ENCODE assay signal across 13 cellular contexts in the genomic region with DNA sequence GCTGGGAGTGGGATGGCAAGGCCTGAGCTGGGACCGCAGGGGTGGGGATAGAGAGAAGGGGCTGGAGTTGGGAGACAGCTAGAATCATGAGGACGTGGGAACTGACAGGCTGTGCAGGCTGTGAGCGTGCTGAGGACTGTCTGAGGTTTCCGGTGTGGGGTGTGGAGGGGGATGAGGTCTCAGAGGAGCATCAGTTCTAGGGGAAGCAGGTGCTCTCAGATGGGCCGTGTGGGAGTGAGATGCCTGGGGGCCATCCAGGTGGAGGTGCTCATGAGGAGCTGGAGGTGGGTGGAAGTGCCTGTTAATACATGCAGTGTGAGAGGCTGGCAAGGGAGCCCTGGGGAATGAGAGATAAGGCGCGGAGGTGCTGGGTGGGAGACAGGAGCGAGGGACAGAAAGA. TPM values are rescaled to one million over a fixed set of nuclear protein-coding genes. Genes with fewer than 3 reads are reported as not detected.
DNase-seq lines count a peak whose midpoint lies in the region; ATAC-seq and TF ChIP-seq lines count a peak whose summit lies in the region.
"Had no signal": no experiment of that assay in that cellular context is flagged by ENCODE, and none has a peak within 500 bp of the region (broad histone marks: within the 10 kb centered on the region; RNA-seq: fewer than 3 reads in every experiment).

No MANE protein-coding gene starts in this region.

- peak; percentile 96 for ATAC-seq in DND-41 (ENCODE audit: insufficient read depth, low read depth)
- ATAC-seq in naive thymus-derived CD8-positive, alpha-beta T cell = peak; percentile 61 to 73
- no peak for ATAC-seq in HG02759 (IDR thresholded peaks at IDR 0.05; ENCODE audit: unreplicated experiment)
- ATAC-seq: PC-3, sciatic nerve had no signal

- no peak overlapping the region for H2AFZ ChIP-seq in DND-41 (ENCODE audit: low read depth, low read length)
- H2AFZ ChIP-seq in Loucy (ENCODE audit: low read length) = no peak overlapping the region

- H3K9ac ChIP-seq in DND-41 (ENCODE audit: low read depth, low read length) (peak overlapping the region; percentile 58), Loucy (ENCODE audit: low read depth, low read length, poor library complexity, severe bottlenecking) (peak overlapping the region; percentile 25)

- peaks cover 52% of the 10 kb centered on the region for H3K4me1 ChIP-seq in DND-41 (ENCODE audit: insufficient read depth, low read length)
- H3K4me1 ChIP-seq in Loucy (ENCODE audit: insufficient read depth, low read length, poor library complexity, severe bottlenecking) = peaks cover 34% of the 10 kb centered on the region
- no peaks in the 10 kb centered on the region for H3K4me1 ChIP-seq in SJCRH30

- H3K27ac ChIP-seq in DND-41 (ENCODE audit: low read length) (peak overlapping the region; percentile 95), SJCRH30 (no peak overlapping the region)

- DNase-seq in DND-41 (peak; percentile 95), activated T-helper 1 cell treated with Interleukin-2 at 50 U/mL for 16 hours (ENCODE audit: low read depth) (peak; percentile 25), H4 (ENCODE audit: low spot score) (no peak), SJCRH30 (no peak), NCI-H524 (lab: John Stamatoyannopoulos, UW) (no peak)
- peak in 6 of 10 donors; percentile 30 to 71 (median 52) for DNase-seq in naive thymus-derived CD8-positive, alpha-beta T cell
- DNase-seq: C1 segment of cervical spinal cord, foreskin melanocyte, Karpas-422, PC-3 had no signal

- H3K27ac Mint-ChIP-seq in naive thymus-derived CD8-positive, alpha-beta T cell = peak overlapping the region; percentile 67 to 93 (median 90)

- H3K4me1 Mint-ChIP-seq in naive thymus-derived CD8-positive, alpha-beta T cell = peaks cover 22 to 57% (median 47%) of the 10 kb centered on the region in 4 donors

- H3K4me2 ChIP-seq in DND-41 (ENCODE audit: insufficient read depth, low read length) (peak overlapping the region; percentile 43), Loucy (ENCODE audit: low read depth, low read length, poor library complexity, severe bottlenecking) (peak overlapping the region; percentile 57)

- no peaks in the 10 kb centered on the region for H3K27me3 Mint-ChIP-seq in naive thymus-derived CD8-positive, alpha-beta T cell

- H3K27me3 ChIP-seq in DND-41 (ENCODE audit: insufficient read depth, low read length, poor library complexity) (no peaks in the 10 kb centered on the region), Loucy (ENCODE audit: insufficient read depth, low read length, poor library complexity, severe bottlenecking) (no peaks in the 10 kb centered on the region), SJCRH30 (no peaks in the 10 kb centered on the region)

- H3K79me2 ChIP-seq in DND-41 (ENCODE audit: insufficient read depth, low read length) = no peaks in the 10 kb centered on the region
- H3K79me2 ChIP-seq in Loucy (ENCODE audit: insufficient read depth, low read length) = no peaks in the 10 kb centered on the region

- H3K9me3 ChIP-seq in DND-41 (ENCODE audit: insufficient read depth, low read length, severe bottlenecking) (no peaks in the 10 kb centered on the region), Loucy (ENCODE audit: insufficient read depth, low read depth, low read length) (no peaks in the 10 kb centered on the region), SJCRH30 (replicated peaks) (no peaks in the 10 kb centered on the region)

- POLR2A ChIA-PET in naive thymus-derived CD8-positive, alpha-beta T cell (lab: Charles Lee) = interaction anchor here (1.2 to 2.5 kb wide), 4 partner anchors 10 to 20 kb away, joined by 3 to 8 read pairs (median 6); no protein-coding TSS in a partner anchor

- H3K9me2 ChIP-seq in Loucy (replicated peaks; ENCODE audit: low read depth, low read length) = no peaks in the 10 kb centered on the region

- TF ChIP-seq CTCF in DND-41 (IDR thresholded peaks at IDR 0.05; ENCODE audit: borderline replicate concordance, extremely low read depth, low read length, poor library complexity, severe bottlenecking) (peak; percentile 29), Loucy (conservative IDR thresholded peaks at IDR 0.05; ENCODE audit: low read length) (no peak)

- H4K20me1 ChIP-seq in DND-41 (ENCODE audit: insufficient read depth, low read length) = no peaks in the 10 kb centered on the region
- no peaks in the 10 kb centered on the region for H4K20me1 ChIP-seq in Loucy (ENCODE audit: insufficient read depth, low read length, poor library complexity, severe bottlenecking)

- peak overlapping the region; percentile 60 to 87 (median 78) for H3K4me3 Mint-ChIP-seq in naive thymus-derived CD8-positive, alpha-beta T cell

- H3K36me3 Mint-ChIP-seq in naive thymus-derived CD8-positive, alpha-beta T cell = no peaks in the 10 kb centered on the region

- H3K36me3 ChIP-seq in DND-41 (ENCODE audit: insufficient read depth, low read length) = no peaks in the 10 kb centered on the region
- H3K36me3 ChIP-seq in Loucy (ENCODE audit: insufficient read depth, low read length) = no peaks in the 10 kb centered on the region
- no peaks in the 10 kb centered on the region for H3K36me3 ChIP-seq in SJCRH30

- no peaks in the 10 kb centered on the region for H3F3A ChIP-seq in Loucy (ENCODE audit: low read depth)

- H3K9me3 Mint-ChIP-seq in naive thymus-derived CD8-positive, alpha-beta T cell = no peaks in the 10 kb centered on the region

- H3K4me3 ChIP-seq in DND-41 (ENCODE audit: low read depth in 1 of 2, low read length in 2 of 2) (peak overlapping the region in 1 of 2 experiments; percentile 7; a peak in 1 of 4 replicates), Loucy (ENCODE audit: low read length, poor library complexity, severe bottlenecking) (peak overlapping the region; percentile 1), SJCRH30 (no peak overlapping the region)

RNA-seq across cellular contexts. Expression of a gene that starts 27.2 kb away (rescaled TPM):
- total RNA-seq in naive thymus-derived CD8-positive, alpha-beta T cell = under 1 TPM; 0.38 to 0.57 TPM
- polyA plus RNA-seq in naive thymus-derived CD8-positive, alpha-beta T cell = under 1 TPM in 2 of 3 donors, not detected in 1; 0.13 to 0.28 TPM
- 8.5 and 9.4 TPM in 2 replicates for total RNA-seq in H4 (2014; rRNA removed; shearing (Covaris generic))
- 15.2 and 15.9 TPM in 2 replicates for total RNA-seq in SJCRH30 (2014; rRNA removed; shearing (Covaris generic))

RNA-seq across cellular contexts. Expression of a gene that starts 50.1 kb away (rescaled TPM):
- total RNA-seq in naive thymus-derived CD8-positive, alpha-beta T cell = 10 to 100 TPM; 24.5 to 26.8 TPM
- 10 to 100 TPM; 52.7 to 58.1 (median 55.6) TPM for polyA plus RNA-seq in naive thymus-derived CD8-positive, alpha-beta T cell
- total RNA-seq in H4 (2014; rRNA removed; shearing (Covaris generic)) = 37.6 and 43.0 TPM in 2 replicates
- total RNA-seq in SJCRH30 (2014; rRNA removed; shearing (Covaris generic)) = 31.0 and 31.6 TPM in 2 replicates

RNA-seq across cellular contexts. Expression of a gene that starts 55.0 kb away (rescaled TPM):
- 10 to 100 TPM; 22.1 to 23.7 TPM for total RNA-seq in naive thymus-derived CD8-positive, alpha-beta T cell
- polyA plus RNA-seq in naive thymus-derived CD8-positive, alpha-beta T cell = 10 to 100 TPM; 15.6 to 23.6 (median 16.7) TPM
- total RNA-seq in H4 (2014; rRNA removed; shearing (Covaris generic)) = not detected in 2 replicates
- total RNA-seq in SJCRH30 (2014; rRNA removed; shearing (Covaris generic)) = 1.2 and 3.0 TPM in 2 replicates

Comparison
In these comparisons a context has a peak if more than half of its experiments do, and no peak if none do; other contexts are left out.
1. DNase-seq: peak in DND-41 (single experiment), activated T-helper 1 cell treated with Interleukin-2 at 50 U/mL for 16 hours (single experiment) and naive thymus-derived CD8-positive, alpha-beta T cell (6 of 10); none in H4 (single experiment), SJCRH30 (0 of 2) and NCI-H524 (0 of 2).